9 cellular contexts compared by ENCODE assay signal in the genomic region with DNA sequence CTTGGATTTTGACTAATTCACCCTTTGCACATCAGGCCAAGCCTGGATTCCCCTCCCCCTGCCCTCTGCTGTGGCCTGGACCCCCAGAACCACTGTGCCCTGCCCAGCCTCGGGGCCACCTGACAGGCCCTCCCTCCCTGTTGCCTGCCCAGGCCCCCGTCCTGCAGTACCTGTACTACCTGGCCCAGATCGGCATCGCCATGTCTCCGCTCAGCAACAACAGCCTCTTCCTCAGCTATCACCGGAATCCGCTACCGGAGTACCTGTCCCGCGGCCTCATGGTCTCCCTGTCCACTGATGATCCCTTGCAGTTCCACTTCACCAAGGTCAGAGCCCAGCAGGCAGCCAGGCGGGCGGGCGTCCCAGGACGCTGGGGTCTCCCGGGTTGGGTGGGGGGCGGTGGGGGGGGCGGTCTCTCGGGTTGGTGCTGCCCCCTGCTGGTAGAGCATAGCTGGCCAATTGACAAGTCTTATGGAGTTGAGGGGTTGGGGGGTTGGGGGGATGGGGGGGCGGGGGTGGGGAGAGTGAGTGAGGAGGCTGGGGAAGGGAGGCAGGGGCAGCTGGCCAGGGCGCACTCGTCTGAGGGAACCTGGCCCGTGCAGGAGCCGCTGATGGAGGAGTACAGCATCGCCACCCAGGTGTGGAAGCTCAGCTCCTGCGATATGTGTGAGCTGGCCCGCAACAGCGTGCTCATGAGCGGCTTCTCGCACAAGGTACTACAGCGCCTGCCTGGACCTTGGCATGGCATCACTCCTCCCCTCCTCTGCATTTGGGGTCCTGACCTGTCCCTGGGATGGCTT. TPM values are rescaled to one million over a fixed set of nuclear protein-coding genes. Genes with fewer than 3 reads are reported as not detected.
DNase-seq lines count a peak whose midpoint lies in the region; ATAC-seq, FAIRE-seq and TF ChIP-seq lines count a peak whose summit lies in the region.
"Had no signal": no experiment of that assay in that cellular context is flagged by ENCODE, and none has a peak within 500 bp of the region (broad histone marks: within the 10 kb centered on the region; RNA-seq: fewer than 3 reads in every experiment).

No MANE protein-coding gene starts in this region.

- H3K9me1 ChIP-seq in keratinocyte (ENCODE audit: control insufficient read depth, extremely low read depth, insufficient read depth, low read length), result no peaks in the 10 kb centered on the region

- DNase-seq in left ventricle myocardium inferior (no peak), Right ventricle myocardium inferior (ENCODE audit: missing footprints) (no peak), keratinocyte (ENCODE audit: low read depth, low spot score) (no peak), upper lobe of right lung (no peak), sciatic nerve (ENCODE audit: low spot score) (no peak)
- DNase-seq in activated T-cell treated with anti-CD3 and anti-CD28 coated beads, Interleukin-2, amount 50 U/mL, for 1 hour, result peak; percentile 57

- ATAC-seq in Right ventricle myocardium inferior (no peak), upper lobe of right lung (peak; percentile 8), HG02938 (IDR thresholded peaks at IDR 0.05; ENCODE audit: unreplicated experiment) (no peak), sciatic nerve (no peak), HG03095 (IDR thresholded peaks at IDR 0.05; ENCODE audit: unreplicated experiment) (no peak)
- ATAC-seq: body of pancreas had no signal

- intact Hi-C loops in left ventricle myocardium inferior (cut with micrococcal nuclease) (loop anchor here (5.0 kb wide), 1 partner anchor 83 kb away; the partner anchor contains the start of gene GNAI3), Right ventricle myocardium inferior (cut with DNase I) (no loop called here), upper lobe of right lung (cut with DNase I) (loop anchor here (5.0 kb wide), 1 partner anchor 83 kb away; the partner anchor contains the start of gene GNAI3), sciatic nerve (cut with DNase I) (loop anchor here (5.0 kb wide), 1 partner anchor 83 kb away; the partner anchor contains the start of gene GNAI3)

- H3K4me1 ChIP-seq in left ventricle myocardium inferior, result peaks cover 21% of the 10 kb centered on the region
- H3K4me1 ChIP-seq in keratinocyte (ENCODE audit: control insufficient read depth, extremely low read depth, insufficient read depth, low read length), result no peaks in the 10 kb centered on the region
- H3K4me1 ChIP-seq in upper lobe of right lung, result no peaks in the 10 kb centered on the region
- H3K4me1 ChIP-seq: body of pancreas had no signal

- dilution Hi-C loops in keratinocyte (cut with MboI; ENCODE audit: extremely low pct_ligation_motif_present, low sequenced_read_pairs), result no loop called here

- TF ChIP-seq CTCF in left ventricle myocardium inferior (IDR thresholded peaks at IDR 0.05; ENCODE audit: borderline replicate concordance) (peak; percentile 51), keratinocyte (optimal IDR thresholded peaks at IDR 0.05 in 1 of 3, IDR thresholded peaks at IDR 0.05 in 1 of 3, conservative IDR thresholded peaks at IDR 0.05 in 1 of 3; ENCODE audit: extremely low read depth in 1 of 3, insufficient read depth in 2 of 3, low read length in 3 of 3) (peak in 2 of 3 experiments; percentile 15 to 56), upper lobe of right lung (IDR thresholded peaks at IDR 0.05) (peak; percentile 37)

- H3K36me3 ChIP-seq in left ventricle myocardium inferior (peaks cover 48% of the 10 kb centered on the region), keratinocyte (ENCODE audit: control insufficient read depth in 2 of 2, extremely low read depth in 1 of 2, insufficient read depth in 2 of 2, low read length in 2 of 2) (peaks cover 11 to 25% of the 10 kb centered on the region in 2 experiments), upper lobe of right lung (peaks cover 51% of the 10 kb centered on the region)

- no peaks in the 10 kb centered on the region for H3K79me2 ChIP-seq in keratinocyte (ENCODE audit: control insufficient read depth, insufficient read depth, low read length)

- H3K9ac ChIP-seq in keratinocyte (ENCODE audit: control insufficient read depth, extremely low read depth, insufficient read depth, low read length), result no peak overlapping the region

- H3K27me3 ChIP-seq in left ventricle myocardium inferior (ENCODE audit: low read depth), result no peaks in the 10 kb centered on the region
- H3K27me3 ChIP-seq in keratinocyte (ENCODE audit: control insufficient read depth, extremely low read depth, insufficient read depth, low read length), result no peaks in the 10 kb centered on the region
- H3K27me3 ChIP-seq in upper lobe of right lung, result no peaks in the 10 kb centered on the region
- H3K27me3 ChIP-seq: body of pancreas had no signal

- H2AFZ ChIP-seq in keratinocyte (ENCODE audit: control insufficient read depth, low read length), result no peak overlapping the region

- no peak overlapping the region for H3K4me2 ChIP-seq in keratinocyte (ENCODE audit: control insufficient read depth, extremely low read depth, insufficient read depth, low read depth, low read length)

- H4K20me1 ChIP-seq in keratinocyte (ENCODE audit: control insufficient read depth, extremely low read depth, insufficient read depth, low read length), result no peaks in the 10 kb centered on the region

- H3K4me3 ChIP-seq in left ventricle myocardium inferior (no peak overlapping the region), keratinocyte (ENCODE audit: control insufficient read depth in 2 of 3, extremely low read depth in 1 of 3, insufficient read depth in 2 of 3, low read depth in 1 of 3, low read length in 3 of 3) (no peak overlapping the region), upper lobe of right lung (no peak overlapping the region)
- H3K4me3 ChIP-seq: body of pancreas had no signal

- FAIRE-seq in keratinocyte (lab: Jason Lieb, UNC), result no peak

- H3K27ac ChIP-seq in left ventricle myocardium inferior (replicated peaks) (no peak overlapping the region), keratinocyte (ENCODE audit: control insufficient read depth, insufficient read depth, low read length) (no peak overlapping the region), upper lobe of right lung (no peak overlapping the region)
- H3K27ac ChIP-seq: body of pancreas had no signal

- H3K9me3 ChIP-seq in left ventricle myocardium inferior (replicated peaks) (no peaks in the 10 kb centered on the region), keratinocyte (ENCODE audit: control insufficient read depth, low read depth, low read length) (no peaks in the 10 kb centered on the region), upper lobe of right lung (no peaks in the 10 kb centered on the region)
- H3K9me3 ChIP-seq: body of pancreas had no signal

RNA-seq across cellular contexts. Expression of gene AMPD2, which starts 10.6 kb away (rescaled TPM):
- total RNA-seq in left ventricle myocardium inferior (12.9 TPM), Right ventricle myocardium inferior (11.9 TPM), upper lobe of right lung (56.9 TPM), sciatic nerve (49.5 TPM)
- polyA plus RNA-seq in keratinocyte, result 17.6 to 23.6 TPM (median 21.4 TPM) in 3 replicates
- polyA plus RNA-seq in keratinocyte (2011; ENCODE audit: low read depth), result 8.5 TPM
- 10.8 and 13.0 TPM in 2 replicates for polyA plus RNA-seq in keratinocyte (2011; cell fraction: cytosol; rRNA removed)
- polyA plus RNA-seq in keratinocyte (2011; cell fraction: nucleus; rRNA removed), result 77.6 and 98.9 TPM in 2 replicates
- 22.2 and 24.5 TPM in 2 replicates for polyA plus RNA-seq in keratinocyte (2012; ENCODE audit: low replicate concordance)
- 30.5 to 75.5 TPM (median 37.9 TPM) in 3 replicates for polyA minus RNA-seq in keratinocyte
- polyA minus RNA-seq in keratinocyte (2011; cell fraction: cytosol; rRNA and poly(A)+ RNA removed), result 22.4 TPM
- 34.0 and 39.4 TPM in 2 replicates for polyA minus RNA-seq in keratinocyte (2011; cell fraction: nucleus; rRNA and poly(A)+ RNA removed)

RNA-seq across cellular contexts. Expression of gene GNAT2, which starts 10.9 kb away (rescaled TPM):
- total RNA-seq in left ventricle myocardium inferior (not detected), Right ventricle myocardium inferior (not detected), upper lobe of right lung (not detected), sciatic nerve (not detected)
- 0.17 to 0.23 TPM in 2 of 3 replicates, not detected in the other for polyA plus RNA-seq in keratinocyte
- not detected for polyA plus RNA-seq in keratinocyte (2011; ENCODE audit: low read depth)
- polyA plus RNA-seq in keratinocyte (2011; cell fraction: cytosol; rRNA removed), result not detected in 2 replicates
- not detected in 2 replicates for polyA plus RNA-seq in keratinocyte (2011; cell fraction: nucleus; rRNA removed)
- not detected in 2 replicates for polyA plus RNA-seq in keratinocyte (2012; ENCODE audit: low replicate concordance)
- not detected in 3 replicates for polyA minus RNA-seq in keratinocyte
- not detected for polyA minus RNA-seq in keratinocyte (2011; cell fraction: cytosol; rRNA and poly(A)+ RNA removed)
- not detected in 2 replicates for polyA minus RNA-seq in keratinocyte (2011; cell fraction: nucleus; rRNA and poly(A)+ RNA removed)
- total RNA-seq: body of pancreas had no signal

RNA-seq across cellular contexts. Expression of gene GSTM4, which starts 25.6 kb away (rescaled TPM):
- total RNA-seq in left ventricle myocardium inferior (36.8 TPM), Right ventricle myocardium inferior (35.1 TPM), upper lobe of right lung (17.2 TPM), sciatic nerve (36.7 TPM)
- 13.3 to 15.9 TPM (median 14.1 TPM) in 3 replicates for polyA plus RNA-seq in keratinocyte
- 2.7 TPM for polyA plus RNA-seq in keratinocyte (2011; ENCODE audit: low read depth)
- 12.6 and 13.8 TPM in 2 replicates for polyA plus RNA-seq in keratinocyte (2011; cell fraction: cytosol; rRNA removed)
- 17.8 and 22.9 TPM in 2 replicates for polyA plus RNA-seq in keratinocyte (2011; cell fraction: nucleus; rRNA removed)
- 4.5 and 10.2 TPM in 2 replicates for polyA plus RNA-seq in keratinocyte (2012; ENCODE audit: low replicate concordance)
- polyA minus RNA-seq in keratinocyte, result 7.0 to 16.5 TPM (median 9.7 TPM) in 3 replicates
- 10.0 TPM for polyA minus RNA-seq in keratinocyte (2011; cell fraction: cytosol; rRNA and poly(A)+ RNA removed)
- 5.3 and 10.9 TPM in 2 replicates for polyA minus RNA-seq in keratinocyte (2011; cell fraction: nucleus; rRNA and poly(A)+ RNA removed)

RNA-seq across cellular contexts. Expression of gene GSTM2, which starts 37.6 kb away (rescaled TPM):
- total RNA-seq in left ventricle myocardium inferior (67.3 TPM), Right ventricle myocardium inferior (77.4 TPM), upper lobe of right lung (37.3 TPM), sciatic nerve (194 TPM)
- polyA plus RNA-seq in keratinocyte, result 11.1 to 14.9 TPM (median 14.7 TPM) in 3 replicates
- polyA plus RNA-seq in keratinocyte (2011; ENCODE audit: low read depth), result 3.0 TPM
- polyA plus RNA-seq in keratinocyte (2011; cell fraction: cytosol; rRNA removed), result 5.4 and 6.7 TPM in 2 replicates
- polyA plus RNA-seq in keratinocyte (2011; cell fraction: nucleus; rRNA removed), result 48.2 and 77.6 TPM in 2 replicates
- polyA plus RNA-seq in keratinocyte (2012; ENCODE audit: low replicate concordance), result 8.3 and 10.9 TPM in 2 replicates
- 2.0 to 15.7 TPM (median 9.3 TPM) in 3 replicates for polyA minus RNA-seq in keratinocyte
- polyA minus RNA-seq in keratinocyte (2011; cell fraction: cytosol; rRNA and poly(A)+ RNA removed), result not detected
- polyA minus RNA-seq in keratinocyte (2011; cell fraction: nucleus; rRNA and poly(A)+ RNA removed), result 1.2 and 4.2 TPM in 2 replicates

RNA-seq across cellular contexts. Expression of gene GSTM1, which starts 57.3 kb away (rescaled TPM):
- total RNA-seq in left ventricle myocardium inferior, result not detected
- not detected for total RNA-seq in Right ventricle myocardium inferior
- polyA plus RNA-seq in keratinocyte, result 11.2 to 18.2 TPM (median 13.5 TPM) in 3 replicates
- polyA plus RNA-seq in keratinocyte (2011; ENCODE audit: low read depth), result 0.66 TPM
- polyA plus RNA-seq in keratinocyte (2011; cell fraction: cytosol; rRNA removed), result 12.0 and 12.3 TPM in 2 replicates
- 7.3 and 11.5 TPM in 2 replicates for polyA plus RNA-seq in keratinocyte (2011; cell fraction: nucleus; rRNA removed)
- polyA plus RNA-seq in keratinocyte (2012; ENCODE audit: low replicate concordance), result 2.1 and 13.8 TPM in 2 replicates
- polyA minus RNA-seq in keratinocyte, result 9.9 to 13.4 TPM (median 11.5 TPM) in 3 replicates
- polyA minus RNA-seq in keratinocyte (2011; cell fraction: cytosol; rRNA and poly(A)+ RNA removed), result 5.8 TPM
- polyA minus RNA-seq in keratinocyte (2011; cell fraction: nucleus; rRNA and poly(A)+ RNA removed), result 0.84 and 2.1 TPM in 2 replicates
- total RNA-seq in upper lobe of right lung, result not detected
- total RNA-seq in sciatic nerve, result 91.5 TPM
